In genomic region chr6:98947411-98948292, GRCh38 we compare ENCODE assay signal across 1 cellular context.
TF ChIP-seq lines count a peak whose summit lies in the region.

Gene FBXL4 (minus strand): TSS chr6:98947946. CDS start chr6:98926988, 20,958 bp downstream.

TF ChIP-seq in K562, 482 proteins besides CTCF, POLR2A, EP300 and RAD21 (continued from another document and continues in another):
- 0 out of 2 replicates have a peak, but pooled peaks have one; percentile 47 for TF ChIP-seq ZNF592 (IDR thresholded peaks at IDR 0.05)
- TF ChIP-seq, protein P1, sequence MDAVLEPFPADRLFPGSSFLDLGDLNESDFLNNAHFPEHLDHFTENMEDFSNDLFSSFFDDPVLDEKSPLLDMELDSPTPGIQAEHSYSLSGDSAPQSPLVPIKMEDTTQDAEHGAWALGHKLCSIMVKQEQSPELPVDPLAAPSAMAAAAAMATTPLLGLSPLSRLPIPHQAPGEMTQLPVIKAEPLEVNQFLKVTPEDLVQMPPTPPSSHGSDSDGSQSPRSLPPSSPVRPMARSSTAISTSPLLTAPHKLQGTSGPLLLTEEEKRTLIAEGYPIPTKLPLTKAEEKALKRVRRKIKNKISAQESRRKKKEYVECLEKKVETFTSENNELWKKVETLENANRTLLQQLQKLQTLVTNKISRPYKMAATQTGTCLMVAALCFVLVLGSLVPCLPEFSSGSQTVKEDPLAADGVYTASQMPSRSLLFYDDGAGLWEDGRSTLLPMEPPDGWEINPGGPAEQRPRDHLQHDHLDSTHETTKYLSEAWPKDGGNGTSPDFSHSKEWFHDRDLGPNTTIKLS (IDR thresholded peaks at IDR 0.05; ENCODE audit: borderline replicate concordance, low read depth) = peak; percentile 65; the same call in 1 of the 2 replicates
- TF ChIP-seq STAT5A (IDR thresholded peaks at IDR 0.05; ENCODE audit: borderline replicate concordance, low read length) = no peak
- TF ChIP-seq ARHGAP35 (IDR thresholded peaks at IDR 0.05; ENCODE audit: partially characterized antibody) = no peak
- peak; percentile 94 for TF ChIP-seq ZFX (CRISPR knock-in tag; IDR thresholded peaks at IDR 0.05)
- TF ChIP-seq PML (IDR thresholded peaks at IDR 0.05; ENCODE audit: low read length) = peak; percentile 36; the same call in 1 of the 2 replicates
- no peak for TF ChIP-seq PYGO2 (tag; IDR thresholded peaks at IDR 0.05)
- TF ChIP-seq IFI16 (CRISPR knock-in tag; IDR thresholded peaks at IDR 0.05) = no peak
- no peak for TF ChIP-seq ZBTB8A (IDR thresholded peaks at IDR 0.05; ENCODE audit: partially characterized antibody)
- 0 out of 2 replicates have a peak, but pooled peaks have one; percentile 60 for TF ChIP-seq HNRNPL (IDR thresholded peaks at IDR 0.05; ENCODE audit: low read depth, low read length)
- peak in 1 of 3 experiments; percentile 84; a peak in 2 of 6 replicates for TF ChIP-seq ZBTB11 (CRISPR knock-in tag; IDR thresholded peaks at IDR 0.05)
- TF ChIP-seq ILF3 (IDR thresholded peaks at IDR 0.05; ENCODE audit: borderline replicate concordance) = no peak
- TF ChIP-seq NR1H2 (CRISPR knock-in tag; IDR thresholded peaks at IDR 0.05) = no peak
- 0 out of 2 replicates have a peak, but pooled peaks have one; percentile 39 for TF ChIP-seq ETV5 (CRISPR knock-in tag; IDR thresholded peaks at IDR 0.05; ENCODE audit: low read depth)
- TF ChIP-seq BRD4 (IDR thresholded peaks at IDR 0.05) = no peak
- TF ChIP-seq, protein P2, sequence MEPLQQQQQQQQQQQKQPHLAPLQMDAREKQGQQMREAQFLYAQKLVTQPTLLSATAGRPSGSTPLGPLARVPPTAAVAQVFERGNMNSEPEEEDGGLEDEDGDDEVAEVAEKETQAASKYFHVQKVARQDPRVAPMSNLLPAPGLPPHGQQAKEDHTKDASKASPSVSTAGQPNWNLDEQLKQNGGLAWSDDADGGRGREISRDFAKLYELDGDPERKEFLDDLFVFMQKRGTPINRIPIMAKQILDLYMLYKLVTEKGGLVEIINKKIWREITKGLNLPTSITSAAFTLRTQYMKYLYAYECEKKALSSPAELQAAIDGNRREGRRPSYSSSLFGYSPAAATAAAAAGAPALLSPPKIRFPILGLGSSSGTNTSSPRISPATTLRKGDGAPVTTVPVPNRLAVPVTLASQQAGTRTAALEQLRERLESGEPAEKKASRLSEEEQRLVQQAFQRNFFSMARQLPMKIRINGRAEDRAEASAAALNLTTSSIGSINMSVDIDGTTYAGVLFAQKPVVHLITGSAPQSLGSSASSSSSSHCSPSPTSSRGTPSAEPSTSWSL (CRISPR knock-in tag; IDR thresholded peaks at IDR 0.05; ENCODE audit: borderline replicate concordance) = no peak
- TF ChIP-seq ZBTB7A (IDR thresholded peaks at IDR 0.05; ENCODE audit: borderline replicate concordance, control insufficient read depth, low read depth, low read length) = peak; percentile 42; the same call in 1 of the 2 replicates
- TF ChIP-seq, protein P3, sequence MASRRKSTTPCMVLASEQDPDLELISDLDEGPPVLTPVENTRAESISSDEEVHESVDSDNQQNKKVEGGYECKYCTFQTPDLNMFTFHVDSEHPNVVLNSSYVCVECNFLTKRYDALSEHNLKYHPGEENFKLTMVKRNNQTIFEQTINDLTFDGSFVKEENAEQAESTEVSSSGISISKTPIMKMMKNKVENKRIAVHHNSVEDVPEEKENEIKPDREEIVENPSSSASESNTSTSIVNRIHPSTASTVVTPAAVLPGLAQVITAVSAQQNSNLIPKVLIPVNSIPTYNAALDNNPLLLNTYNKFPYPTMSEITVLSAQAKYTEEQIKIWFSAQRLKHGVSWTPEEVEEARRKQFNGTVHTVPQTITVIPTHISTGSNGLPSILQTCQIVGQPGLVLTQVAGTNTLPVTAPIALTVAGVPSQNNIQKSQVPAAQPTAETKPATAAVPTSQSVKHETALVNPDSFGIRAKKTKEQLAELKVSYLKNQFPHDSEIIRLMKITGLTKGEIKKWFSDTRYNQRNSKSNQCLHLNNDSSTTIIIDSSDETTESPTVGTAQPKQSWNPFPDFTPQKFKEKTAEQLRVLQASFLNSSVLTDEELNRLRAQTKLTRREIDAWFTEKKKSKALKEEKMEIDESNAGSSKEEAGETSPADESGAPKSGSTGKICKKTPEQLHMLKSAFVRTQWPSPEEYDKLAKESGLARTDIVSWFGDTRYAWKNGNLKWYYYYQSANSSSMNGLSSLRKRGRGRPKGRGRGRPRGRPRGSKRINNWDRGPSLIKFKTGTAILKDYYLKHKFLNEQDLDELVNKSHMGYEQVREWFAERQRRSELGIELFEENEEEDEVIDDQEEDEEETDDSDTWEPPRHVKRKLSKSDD (conservative IDR thresholded peaks at IDR 0.05; ENCODE audit: low read length) = no peak
- TF ChIP-seq FOXP1 (CRISPR knock-in tag; IDR thresholded peaks at IDR 0.05) = no peak; the same call in 1 of the 2 replicates
- TF ChIP-seq MAZ (CRISPR knock-in tag; conservative IDR thresholded peaks at IDR 0.05 in 1 of 2, IDR thresholded peaks at IDR 0.05 in 1 of 2) = peak; percentile 72 to 80
- peak; percentile 44 for TF ChIP-seq TBP (optimal IDR thresholded peaks at IDR 0.05; ENCODE audit: low read depth, low read length)
- no peak for TF ChIP-seq TSHZ1 (CRISPR knock-in tag; IDR thresholded peaks at IDR 0.05)
- no peak for TF ChIP-seq ZNF507 (tag; conservative IDR thresholded peaks at IDR 0.05)
- TF ChIP-seq ZFP91 (CRISPR knock-in tag; IDR thresholded peaks at IDR 0.05) = no peak
- TF ChIP-seq GMEB1 (CRISPR knock-in tag; IDR thresholded peaks at IDR 0.05) = 0 out of 2 replicates have a peak, but pooled peaks have one; percentile 5
- TF ChIP-seq MIER1 (IDR thresholded peaks at IDR 0.05; ENCODE audit: low read depth) = no peak
